ENCODE assay signal across 9 cellular contexts in the genomic region with DNA sequence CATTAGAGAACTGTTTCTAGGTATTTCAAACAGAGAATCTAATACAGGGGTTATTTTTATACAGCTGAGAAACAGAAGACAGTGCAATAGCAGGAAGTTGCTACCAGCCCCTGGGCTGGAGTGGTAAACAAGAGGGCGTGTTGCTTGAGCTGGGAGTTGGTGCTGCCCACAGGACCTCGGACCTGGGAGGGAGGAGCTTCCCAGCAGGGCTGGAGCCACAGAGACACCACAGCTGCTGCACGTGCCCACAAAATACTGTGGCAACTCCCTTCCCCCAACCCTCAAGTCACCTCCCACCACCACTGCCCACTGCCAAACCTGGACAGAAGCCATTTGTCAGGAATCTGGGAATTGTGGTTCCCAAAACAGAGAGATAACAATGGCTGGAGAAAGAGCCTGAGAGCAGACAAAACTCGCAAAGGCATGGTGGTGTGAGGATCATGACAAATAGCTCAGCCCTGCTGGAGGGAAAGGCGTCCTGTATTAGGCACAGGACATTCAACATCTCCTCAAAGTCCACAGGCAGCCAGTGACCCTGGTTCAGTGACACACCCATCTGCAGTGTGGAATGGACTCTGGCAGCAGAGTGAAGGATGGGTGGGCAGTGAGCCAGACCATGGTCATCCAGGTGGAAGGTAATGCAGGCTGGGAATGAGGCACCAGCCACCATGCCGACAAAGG. TPM values are rescaled to one million over a fixed set of nuclear protein-coding genes. Genes with fewer than 3 reads are reported as not detected.
DNase-seq lines count a peak whose midpoint lies in the region; ATAC-seq and TF ChIP-seq lines count a peak whose summit lies in the region.
"Had no signal": no experiment of that assay in that cellular context is flagged by ENCODE, and none has a peak within 500 bp of the region (broad histone marks: within the 10 kb centered on the region; RNA-seq: fewer than 3 reads in every experiment).

No MANE protein-coding gene starts in this region.

- no peaks in the 10 kb centered on the region for H3K79me2 ChIP-seq in osteoblast (ENCODE audit: insufficient read depth, low read length)
- H3K79me2 ChIP-seq: parathyroid adenoma had no signal

- no peaks in the 10 kb centered on the region for H4K20me1 ChIP-seq in osteoblast (ENCODE audit: insufficient read depth, low read length)

- TF ChIP-seq CTCF in osteoblast (IDR thresholded peaks at IDR 0.05; ENCODE audit: extremely low read depth, low read depth, low read length) = no peak
- TF ChIP-seq CTCF in WERI-Rb-1 (IDR thresholded peaks at IDR 0.05; ENCODE audit: low read depth, low read length) = no peak

- ATAC-seq in GM18511 (IDR thresholded peaks at IDR 0.05; ENCODE audit: unreplicated experiment) (peak; percentile 43), HG03354 (IDR thresholded peaks at IDR 0.05; ENCODE audit: poor library complexity, severe bottlenecking, unreplicated experiment) (peak; percentile 46), GM19452 (IDR thresholded peaks at IDR 0.05; ENCODE audit: unreplicated experiment) (no peak)

- H3K4me3 ChIP-seq in osteoblast (ENCODE audit: insufficient read depth, low read length) (no peak overlapping the region), WERI-Rb-1 (ENCODE audit: low read depth, low read length) (no peak overlapping the region)
- H3K4me3 ChIP-seq in effector memory CD4-positive, alpha-beta T cell (ENCODE audit: insufficient read depth, low read depth, low read length, poor library complexity, severe bottlenecking) = no peak overlapping the region

- H2AFZ ChIP-seq in osteoblast (ENCODE audit: low read length) = peak overlapping the region; percentile 5
- H2AFZ ChIP-seq: parathyroid adenoma had no signal

- H3K36me3 ChIP-seq in osteoblast (ENCODE audit: insufficient read depth, low read length) = no peaks in the 10 kb centered on the region
- H3K36me3 ChIP-seq in effector memory CD4-positive, alpha-beta T cell (ENCODE audit: control insufficient read depth, insufficient read depth, low read length) = no peaks in the 10 kb centered on the region
- H3K36me3 ChIP-seq in WERI-Rb-1 = no peaks in the 10 kb centered on the region

- H3K27ac ChIP-seq in osteoblast (ENCODE audit: low read depth, low read length) (no peak overlapping the region), WERI-Rb-1 (no peak overlapping the region)
- no peak overlapping the region for H3K27ac ChIP-seq in effector memory CD4-positive, alpha-beta T cell (ENCODE audit: insufficient read depth, low read length, poor library complexity, severe bottlenecking)
- H3K27ac ChIP-seq: parathyroid adenoma had no signal

- H3K4me1 ChIP-seq in osteoblast (ENCODE audit: insufficient read depth, low read length) = no peaks in the 10 kb centered on the region
- peaks cover 3% of the 10 kb centered on the region for H3K4me1 ChIP-seq in effector memory CD4-positive, alpha-beta T cell (ENCODE audit: control insufficient read depth, insufficient read depth, low read length, poor library complexity, severe bottlenecking)

- DNase-seq in cerebellum (ENCODE audit: low spot score) (peak; percentile 17), osteoblast (ENCODE audit: insufficient read length, low spot score, missing footprints) (no peak), WERI-Rb-1 (no peak)
- DNase-seq in effector memory CD4-positive, alpha-beta T cell = no peak
- no peak for DNase-seq in activated CD4-positive, alpha-beta T cell treated with anti-CD3 and anti-CD28 coated beads for 1 hour

- H3K27me3 ChIP-seq in osteoblast (ENCODE audit: insufficient read depth, low read length) = no peaks in the 10 kb centered on the region
- H3K27me3 ChIP-seq in effector memory CD4-positive, alpha-beta T cell (replicated peaks; ENCODE audit: control insufficient read depth, insufficient read depth, low read length, poor library complexity, severe bottlenecking) = no peaks in the 10 kb centered on the region
- no peaks in the 10 kb centered on the region for H3K27me3 ChIP-seq in WERI-Rb-1 (ENCODE audit: insufficient read depth, low read depth, severe bottlenecking)

- H3K4me2 ChIP-seq in osteoblast (ENCODE audit: insufficient read depth, low read length) = no peak overlapping the region

- H3K9me3 ChIP-seq in osteoblast (ENCODE audit: low read depth, low read length) = no peaks in the 10 kb centered on the region
- H3K9me3 ChIP-seq in effector memory CD4-positive, alpha-beta T cell (ENCODE audit: control insufficient read depth, low read length) = no peaks in the 10 kb centered on the region
- H3K9me3 ChIP-seq in WERI-Rb-1 (ENCODE audit: severe bottlenecking) = no peaks in the 10 kb centered on the region

RNA-seq across cellular contexts. Expression of gene SPATA13, which starts 57.2 kb away (rescaled TPM):
- total RNA-seq in cerebellum = 32.1 TPM
- total RNA-seq in osteoblast = 37.7 and 40.2 TPM in 2 replicates
